ENCODE assay signal across 9 cellular contexts in genomic region chr10:34522542-34522941, GRCh38.
DNase-seq lines count a peak whose midpoint lies in the region; ATAC-seq and TF ChIP-seq lines count a peak whose summit lies in the region.
"Had no signal": no experiment of that assay in that cellular context is flagged by ENCODE, and none has a peak within 500 bp of the region (broad histone marks: within the 10 kb centered on the region; RNA-seq: fewer than 3 reads in every experiment).

No MANE protein-coding gene starts in this region.

- H2AFZ ChIP-seq in OCI-LY1 (ENCODE audit: low read length): no peak overlapping the region

- H3K36me3 Mint-ChIP-seq in progenitor cell of endocrine pancreas (ENCODE audit: insufficient read depth): peaks cover 6% of the 10 kb centered on the region
- H3K36me3 Mint-ChIP-seq in CD14-positive monocyte: no peaks in the 10 kb centered on the region

- H3K27me3 Mint-ChIP-seq in progenitor cell of endocrine pancreas (no peaks in the 10 kb centered on the region), CD14-positive monocyte (ENCODE audit: low read depth in 3 of 3) (peaks cover 0 to 6% (median 0%) of the 10 kb centered on the region in 3 donors)

- intact Hi-C loops in CD14-positive monocyte (cut with micrococcal nuclease) (no loop called here), sciatic nerve (cut with DNase I) (no loop called here)

- H4K20me1 ChIP-seq in OCI-LY1 (ENCODE audit: insufficient read depth, low read length): no peaks in the 10 kb centered on the region

- H3K27ac Mint-ChIP-seq in progenitor cell of endocrine pancreas (no peak overlapping the region), CD14-positive monocyte (no peak overlapping the region)

- H3K4me3 Mint-ChIP-seq in progenitor cell of endocrine pancreas (ENCODE audit: low read depth) (no peak overlapping the region), CD14-positive monocyte (no peak overlapping the region)

- peaks cover 4% of the 10 kb centered on the region for H3K4me1 ChIP-seq in OCI-LY1 (ENCODE audit: insufficient read depth, low read length, severe bottlenecking)

- TF ChIP-seq CTCF in OCI-LY1 (IDR thresholded peaks at IDR 0.05; ENCODE audit: low read length) (peak; percentile 61; the same call in 1 of the 2 replicates), progenitor cell of endocrine pancreas (IDR thresholded peaks at IDR 0.05; ENCODE audit: unreplicated experiment) (no peak), CD14-positive monocyte (IDR thresholded peaks at IDR 0.05) (no peak)

- DNase-seq in EH (ENCODE audit: low read depth) (peak; percentile 42), glomerular endothelial cell (ENCODE audit: extremely low read depth, low read depth, low spot score) (peak; percentile 23), progenitor cell of endocrine pancreas (ENCODE audit: low spot score, unreplicated experiment) (no peak), CD14-positive monocyte (ENCODE audit: low spot score) (no peak), NCI-H345 treated with DMSO at 0.1 percent for 48 hours (lab: John Stamatoyannopoulos, UW; ENCODE audit: unreplicated experiment) (no peak), sciatic nerve (ENCODE audit: low spot score) (no peak)

- H3K4me2 ChIP-seq in OCI-LY1 (ENCODE audit: low read length): no peak overlapping the region

- H3K9ac ChIP-seq in OCI-LY1 (ENCODE audit: low read length): no peak overlapping the region

- no peaks in the 10 kb centered on the region for H3K27me3 ChIP-seq in OCI-LY1 (ENCODE audit: insufficient read depth, low read length)

- H3K9me3 Mint-ChIP-seq in progenitor cell of endocrine pancreas (ENCODE audit: low read depth) (peaks cover 8% of the 10 kb centered on the region), CD14-positive monocyte (peaks cover 0 to under 1% (median 0%) of the 10 kb centered on the region in 7 donors)

- H3K4me1 Mint-ChIP-seq in progenitor cell of endocrine pancreas (ENCODE audit: low read depth) (peaks cover 10% of the 10 kb centered on the region), CD14-positive monocyte (peaks cover 2% of the 10 kb centered on the region)

- no peaks in the 10 kb centered on the region for H3F3A ChIP-seq in OCI-LY1 (ENCODE audit: insufficient read depth, low read length)

- no peaks in the 10 kb centered on the region for H3K9me3 ChIP-seq in OCI-LY1 (ENCODE audit: low read length)

- ATAC-seq in GM21576 (IDR thresholded peaks at IDR 0.05; ENCODE audit: unreplicated experiment) (peak; percentile 64), sciatic nerve (no peak)

- no peak overlapping the region for H3K4me3 ChIP-seq in OCI-LY1 (ENCODE audit: low read depth, low read length, poor library complexity, severe bottlenecking)
- H3K4me3 ChIP-seq: lung had no signal

- no peaks in the 10 kb centered on the region for H3K36me3 ChIP-seq in OCI-LY1 (ENCODE audit: insufficient read depth, low read length)

- H3K27ac ChIP-seq in OCI-LY1 (ENCODE audit: low read depth, low read length, poor library complexity, severe bottlenecking): no peak overlapping the region

- no peaks in the 10 kb centered on the region for H3K79me2 ChIP-seq in OCI-LY1 (ENCODE audit: insufficient read depth, low read length)

- H3K9me2 ChIP-seq in OCI-LY1 (ENCODE audit: low read depth, low read length): no peaks in the 10 kb centered on the region

Comparison
In these comparisons a context has a peak if more than half of its experiments do, and no peak if none do; other contexts are left out.
1. DNase-seq: peak in EH (single experiment) and glomerular endothelial cell (single experiment); none in progenitor cell of endocrine pancreas (single experiment), CD14-positive monocyte (single experiment), NCI-H345 treated with DMSO at 0.1 percent for 48 hours (single experiment) and sciatic nerve (single experiment).